Comparison of ENCODE assay signal across 11 cellular contexts in genomic region chr4:120895554-120895953, GRCh38.
"Had no signal": no experiment of that assay in that cellular context is flagged by ENCODE, and none has a peak within 500 bp of the region (broad histone marks: within the 10 kb centered on the region; RNA-seq: fewer than 3 reads in every experiment).

No MANE protein-coding gene starts in this region.

- H2AFZ ChIP-seq: GM23248, GM23338 had no signal

- H3K9me3 ChIP-seq: HAP-1 had no signal

- DNase-seq: GM23248, GOT3, H7, H9, HCEC 1CT, HFFc6 had no signal

- H3K27ac ChIP-seq: GM23248 had no signal

- H3K4me3 ChIP-seq: GM23248, GM23338, HAP-1 had no signal

- H3K9ac ChIP-seq: GM23248 had no signal

- H3K4me1 Mint-ChIP-seq: GM23338, H9 had no signal

- ATAC-seq: GM23338, HCT116 had no signal

- H3K27ac Mint-ChIP-seq: GM23338, H9, HFFc6 had no signal

- H3K4me2 ChIP-seq: GM23338 had no signal

- FAIRE-seq: H1, H54 had no signal

- H3K36me3 ChIP-seq: HAP-1 had no signal

- H3K4me1 ChIP-seq: HAP-1 had no signal

- H3K4me3 Mint-ChIP-seq: GM23338, H9, HFFc6 had no signal
